ENCODE assay signal across 1 cellular context in the genomic region with DNA sequence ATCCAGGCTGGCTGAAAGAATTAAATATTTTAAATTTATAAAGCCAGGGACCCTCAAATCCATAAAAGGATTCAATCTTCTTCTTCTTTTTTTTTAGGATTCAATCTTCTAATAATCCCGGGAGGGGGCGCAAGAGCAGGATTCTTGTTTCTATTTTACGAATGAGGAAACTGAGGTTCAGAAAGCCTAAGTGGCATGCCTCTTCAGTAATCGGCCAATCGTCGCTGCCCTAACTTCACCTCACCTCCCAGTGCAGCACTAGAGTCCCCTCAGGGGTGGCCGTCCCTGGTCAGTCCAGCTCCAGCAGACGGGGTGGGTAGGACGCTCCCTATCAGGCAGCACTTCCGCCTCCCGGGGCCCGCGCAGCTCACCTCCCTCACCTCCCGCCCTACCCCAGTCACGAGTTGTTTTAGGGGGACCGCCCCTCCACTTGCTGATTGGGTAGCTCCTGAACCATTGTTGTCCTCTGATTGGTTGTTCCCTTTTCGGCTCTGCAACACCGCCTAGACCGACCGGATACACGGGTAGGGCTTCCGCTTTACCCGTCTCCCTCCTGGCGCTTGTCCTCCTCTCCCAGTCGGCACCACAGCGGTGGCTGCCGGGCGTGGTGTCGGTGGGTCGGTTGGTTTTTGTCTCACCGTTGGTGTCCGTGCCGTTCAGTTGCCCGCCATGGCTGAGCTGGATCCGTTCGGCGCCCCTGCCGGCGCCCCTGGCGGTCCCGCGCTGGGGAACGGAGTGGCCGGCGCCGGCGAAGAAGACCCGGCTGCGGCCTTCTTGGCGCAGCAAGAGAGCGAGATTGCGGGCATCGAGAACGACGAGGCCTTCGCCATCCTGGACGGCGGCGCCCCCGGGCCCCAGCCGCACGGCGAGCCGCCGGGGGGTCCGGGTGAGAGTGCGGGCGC.
TF ChIP-seq lines count a peak whose summit lies in the region.

A gene with protein sequence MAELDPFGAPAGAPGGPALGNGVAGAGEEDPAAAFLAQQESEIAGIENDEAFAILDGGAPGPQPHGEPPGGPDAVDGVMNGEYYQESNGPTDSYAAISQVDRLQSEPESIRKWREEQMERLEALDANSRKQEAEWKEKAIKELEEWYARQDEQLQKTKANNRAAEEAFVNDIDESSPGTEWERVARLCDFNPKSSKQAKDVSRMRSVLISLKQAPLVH (plus strand): TSS at position 534 of the 902 bp plus-strand sequence. CDS start 136 bp downstream, at position 670.

TF ChIP-seq in H1, 55 proteins besides CTCF, POLR2A, EP300 and RAD21 (continued from another document):
- TF ChIP-seq CREB1 (IDR thresholded peaks at IDR 0.05) (peak; percentile 43), NANOG (IDR thresholded peaks at IDR 0.05; ENCODE audit: insufficient read depth, low read depth, low read length, poor library complexity, severe bottlenecking) (no peak), CHD1 (IDR thresholded peaks at IDR 0.05; ENCODE audit: low read depth, low read length) (peak; percentile 37; the same call in 1 of the 2 replicates), JUND (IDR thresholded peaks at IDR 0.05; ENCODE audit: low read length) (no peak), CHD2 (IDR thresholded peaks at IDR 0.05; ENCODE audit: low read length) (no peak), SP4 (IDR thresholded peaks at IDR 0.05; ENCODE audit: low read length) (peak; percentile 29; the same call in 1 of the 2 replicates), KDM4A (IDR thresholded peaks at IDR 0.05; ENCODE audit: low read depth, low read length, severe bottlenecking) (peak; percentile 56), GABPA (IDR thresholded peaks at IDR 0.05; ENCODE audit: borderline replicate concordance, insufficient read depth, low read length) (peak; percentile 65; the same call in 1 of the 2 replicates), CEBPB (IDR thresholded peaks at IDR 0.05; ENCODE audit: low read depth, low read length) (no peak), HDAC2 (IDR thresholded peaks at IDR 0.05; ENCODE audit: borderline replicate concordance in 1 of 2, low read depth in 2 of 2, low read length in 2 of 2) (peak in 1 of 2 experiments; percentile 26; a peak in 1 of 4 replicates), RXRA (IDR thresholded peaks at IDR 0.05; ENCODE audit: insufficient read depth, low read depth, low read length) (no peak), TBP (IDR thresholded peaks at IDR 0.05; ENCODE audit: low read depth, low read length) (peak; percentile 92), CBX8 (IDR thresholded peaks at IDR 0.05; ENCODE audit: borderline replicate concordance, low read depth, low read length) (no peak), MAFK (IDR thresholded peaks at IDR 0.05; ENCODE audit: low read depth, low read length) (no peak), CBX5 (IDR thresholded peaks at IDR 0.05; ENCODE audit: low read depth, low read length) (no peak), KDM5A (IDR thresholded peaks at IDR 0.05; ENCODE audit: low read length) (peak; percentile 18; the same call in 1 of the 2 replicates), ASH2L (IDR thresholded peaks at IDR 0.05; ENCODE audit: low read length) (peak; percentile 94), TAF1 (IDR thresholded peaks at IDR 0.05; ENCODE audit: low read depth, low read length) (peak; percentile 95), NRF1 (IDR thresholded peaks at IDR 0.05; ENCODE audit: low read depth, low read length) (peak; percentile 23; the same call in 1 of the 2 replicates), RBBP5 (IDR thresholded peaks at IDR 0.05; ENCODE audit: borderline replicate concordance, low read depth, low read length) (peak; percentile 93; the same call in 1 of the 2 replicates), SAP30 (IDR thresholded peaks at IDR 0.05; ENCODE audit: insufficient read depth, insufficient replicate concordance, low read length) (peak; percentile 20), SP1 (IDR thresholded peaks at IDR 0.05; ENCODE audit: low read depth, low read length) (peak; percentile 71), GTF2F1 (IDR thresholded peaks at IDR 0.05; ENCODE audit: borderline replicate concordance, low read depth, low read length) (peak; percentile 42; the same call in 1 of the 2 replicates), POLR2AphosphoS5 (IDR thresholded peaks at IDR 0.05; ENCODE audit: low read depth, low read length) (peak; percentile 98), SRF (IDR thresholded peaks at IDR 0.05; ENCODE audit: low read depth, low read length) (0 out of 2 replicates have a peak, but pooled peaks have one; percentile 11), PHF8 (conservative IDR thresholded peaks at IDR 0.05; ENCODE audit: low read depth, low read length) (peak; percentile 98)
- TF ChIP-seq, protein P1, sequence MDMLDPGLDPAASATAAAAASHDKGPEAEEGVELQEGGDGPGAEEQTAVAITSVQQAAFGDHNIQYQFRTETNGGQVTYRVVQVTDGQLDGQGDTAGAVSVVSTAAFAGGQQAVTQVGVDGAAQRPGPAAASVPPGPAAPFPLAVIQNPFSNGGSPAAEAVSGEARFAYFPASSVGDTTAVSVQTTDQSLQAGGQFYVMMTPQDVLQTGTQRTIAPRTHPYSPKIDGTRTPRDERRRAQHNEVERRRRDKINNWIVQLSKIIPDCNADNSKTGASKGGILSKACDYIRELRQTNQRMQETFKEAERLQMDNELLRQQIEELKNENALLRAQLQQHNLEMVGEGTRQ (IDR thresholded peaks at IDR 0.05; ENCODE audit: low read length), result peak; percentile 63; the same call in 1 of the 2 replicates
- TF ChIP-seq, protein P2, sequence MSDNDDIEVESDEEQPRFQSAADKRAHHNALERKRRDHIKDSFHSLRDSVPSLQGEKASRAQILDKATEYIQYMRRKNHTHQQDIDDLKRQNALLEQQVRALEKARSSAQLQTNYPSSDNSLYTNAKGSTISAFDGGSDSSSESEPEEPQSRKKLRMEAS (IDR thresholded peaks at IDR 0.05), result peak; percentile 45; the same call in 1 of the 2 replicates
- TF ChIP-seq, protein P3, sequence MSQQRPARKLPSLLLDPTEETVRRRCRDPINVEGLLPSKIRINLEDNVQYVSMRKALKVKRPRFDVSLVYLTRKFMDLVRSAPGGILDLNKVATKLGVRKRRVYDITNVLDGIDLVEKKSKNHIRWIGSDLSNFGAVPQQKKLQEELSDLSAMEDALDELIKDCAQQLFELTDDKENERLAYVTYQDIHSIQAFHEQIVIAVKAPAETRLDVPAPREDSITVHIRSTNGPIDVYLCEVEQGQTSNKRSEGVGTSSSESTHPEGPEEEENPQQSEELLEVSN (IDR thresholded peaks at IDR 0.05), result peak; percentile 49
- TF ChIP-seq, protein P4, sequence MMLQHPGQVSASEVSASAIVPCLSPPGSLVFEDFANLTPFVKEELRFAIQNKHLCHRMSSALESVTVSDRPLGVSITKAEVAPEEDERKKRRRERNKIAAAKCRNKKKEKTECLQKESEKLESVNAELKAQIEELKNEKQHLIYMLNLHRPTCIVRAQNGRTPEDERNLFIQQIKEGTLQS (IDR thresholded peaks at IDR 0.05; ENCODE audit: insufficient read depth, low read depth, low read length), result no peak
